ENCODE assay signal across 21 cellular contexts in genomic region chr6:90739802-90740201, GRCh38.
A peak's percentile ranks its signal among the peaks of the same experiment; 100 is the strongest.
DNase-seq lines count a peak whose midpoint lies in the region; ATAC-seq and TF ChIP-seq lines count a peak whose summit lies in the region.
"Had no signal": no experiment of that assay in that cellular context is flagged by ENCODE, and none has a peak within 500 bp of the region (broad histone marks: within the 10 kb centered on the region; RNA-seq: fewer than 3 reads in every experiment).

No MANE protein-coding gene starts in this region.

- H3K27me3 Mint-ChIP-seq in GM23338 (ENCODE audit: insufficient read depth, low read depth, poor library complexity) (no peaks in the 10 kb centered on the region), WTC11 (ENCODE audit: low read depth) (no peaks in the 10 kb centered on the region)
- H3K27me3 Mint-ChIP-seq in activated naive CD8-positive, alpha-beta T cell treated with anti-CD3 and anti-CD28 coated beads, Interleukin-2, amount 50 U/mL, for 24 hours, result peaks cover 8% of the 10 kb centered on the region

- CTCF ChIA-PET in WTC11 (lab: Charles Lee), result interaction anchor here (0.6 to 1.1 kb wide), 2 partner anchors 130 to 145 kb away, joined by 4 read pairs; no protein-coding TSS in a partner anchor

- no peaks in the 10 kb centered on the region for H3K4me1 ChIP-seq in ES-I3 (ENCODE audit: insufficient read depth, low read length)
- no peaks in the 10 kb centered on the region for H3K4me1 ChIP-seq in GM23338 (ENCODE audit: insufficient read depth)
- no peaks in the 10 kb centered on the region for H3K4me1 ChIP-seq in colonic mucosa
- H3K4me1 ChIP-seq: BE2C had no signal

- no peaks in the 10 kb centered on the region for H3K9me2 ChIP-seq in GM23338 (ENCODE audit: insufficient read depth)

- H3K27ac Mint-ChIP-seq in GM23338, result no peak overlapping the region
- no peak overlapping the region for H3K27ac Mint-ChIP-seq in WTC11
- H3K27ac Mint-ChIP-seq in activated naive CD8-positive, alpha-beta T cell treated with anti-CD3 and anti-CD28 coated beads, Interleukin-2, amount 50 U/mL, for 24 hours, result no peak overlapping the region
- H3K27ac Mint-ChIP-seq: CD4-positive, CD25-positive, alpha-beta regulatory T cell; CD8-positive, alpha-beta memory T cell; H9 had no signal

- DNase-seq in GM23338 (ENCODE audit: low spot score) (no peak), WTC11 (ENCODE audit: low spot score) (no peak), epithelial cell of esophagus (ENCODE audit: low read depth) (peak; percentile 53), DMS153 treated with DMSO at 0.1 percent for 48 hours (lab: John Stamatoyannopoulos, UW; ENCODE audit: unreplicated experiment) (no peak), colonic mucosa (no peak), NCI-H510A (lab: John Stamatoyannopoulos, UW) (no peak)
- DNase-seq in activated naive CD8-positive, alpha-beta T cell treated with anti-CD3 and anti-CD28 coated beads, Interleukin-2, amount 50 U/mL, for 24 hours, result no peak
- DNase-seq: ACHN; BE2C; C1 segment of cervical spinal cord; CD4-positive, CD25-positive, alpha-beta regulatory T cell; CD8-positive, alpha-beta memory T cell; DMS 273 treated with DMSO at 0.1 percent for 48 hours; DMS79; GF-D8; GOT3; IMR-90 had no signal

- H3K27ac ChIP-seq in GM23338 (ENCODE audit: low read depth), result no peak overlapping the region
- H3K27ac ChIP-seq in colonic mucosa, result no peak overlapping the region
- H3K27ac ChIP-seq: HL-60 had no signal

- ATAC-seq in GM23338 (no peak; the same call in 2 of the 3 replicates), WTC11 (peak; percentile 28; the same call in 1 of the 2 replicates)
- no peak for ATAC-seq in activated naive CD8-positive, alpha-beta T cell treated with anti-CD3 and anti-CD28 coated beads, Interleukin-2, amount 50 U/mL, for 24 hours
- ATAC-seq: K562 had no signal

- H2AFZ ChIP-seq in GM23338, result peak overlapping the region; percentile 80

- no peak overlapping the region for H3K4me2 ChIP-seq in GM23338

- no peaks in the 10 kb centered on the region for H3F3A ChIP-seq in GM23338 (replicated peaks; ENCODE audit: low read depth)

- H3K9me3 ChIP-seq in ES-I3 (ENCODE audit: control insufficient read depth, insufficient read depth, low read length) (no peaks in the 10 kb centered on the region; the same call in 1 of the 2 replicates), colonic mucosa (no peaks in the 10 kb centered on the region)
- H3K9me3 ChIP-seq: BE2C had no signal

- no peak overlapping the region for H3K4me3 ChIP-seq in GM23338
- no peak overlapping the region for H3K4me3 ChIP-seq in epithelial cell of esophagus (ENCODE audit: low read length)
- H3K4me3 ChIP-seq in colonic mucosa, result no peak overlapping the region
- H3K4me3 ChIP-seq: K562 had no signal

- H3K36me3 Mint-ChIP-seq in GM23338 (ENCODE audit: low read depth) (no peaks in the 10 kb centered on the region; the same call in 2 of the 3 replicates), WTC11 (peaks cover 16% of the 10 kb centered on the region)
- H3K36me3 Mint-ChIP-seq in activated naive CD8-positive, alpha-beta T cell treated with anti-CD3 and anti-CD28 coated beads, Interleukin-2, amount 50 U/mL, for 24 hours (ENCODE audit: low read depth), result no peaks in the 10 kb centered on the region
- H3K36me3 Mint-ChIP-seq: CD4-positive, CD25-positive, alpha-beta regulatory T cell; CD8-positive, alpha-beta memory T cell had no signal

- H3K36me3 ChIP-seq in ES-I3 (ENCODE audit: insufficient read depth, low read length), result no peaks in the 10 kb centered on the region
- H3K36me3 ChIP-seq in GM23338 (ENCODE audit: insufficient read depth), result no peaks in the 10 kb centered on the region
- no peaks in the 10 kb centered on the region for H3K36me3 ChIP-seq in colonic mucosa
- H3K36me3 ChIP-seq: BE2C had no signal

- no peaks in the 10 kb centered on the region for H3K79me2 ChIP-seq in GM23338 (replicated peaks; ENCODE audit: insufficient read depth)

- H4K20me1 ChIP-seq in GM23338 (replicated peaks; ENCODE audit: insufficient read depth), result no peaks in the 10 kb centered on the region

- H3K27me3 ChIP-seq in GM23338 (ENCODE audit: insufficient read depth) (no peaks in the 10 kb centered on the region), colonic mucosa (no peaks in the 10 kb centered on the region)
- H3K27me3 ChIP-seq: BE2C had no signal

- peak overlapping the region; percentile 22; the same call in 1 of the 2 replicates for H3K9ac ChIP-seq in ES-I3 (ENCODE audit: low read depth, low read length)
- no peak overlapping the region for H3K9ac ChIP-seq in colonic mucosa (ENCODE audit: low read depth in 2 of 2, low read length in 2 of 2)

- TF ChIP-seq CTCF in GM23338 (conservative IDR thresholded peaks at IDR 0.05; ENCODE audit: low read depth in 2 of 2), result no peak
- no peak for TF ChIP-seq CTCF in WTC11 (IDR thresholded peaks at IDR 0.05)
- TF ChIP-seq CTCF in epithelial cell of esophagus (IDR thresholded peaks at IDR 0.05; ENCODE audit: insufficient read depth, low read depth, low read length, missing control alignments), result no peak
- no peak for TF ChIP-seq CTCF in colonic mucosa (IDR thresholded peaks at IDR 0.05)

- H3K9me3 Mint-ChIP-seq in GM23338, result peaks cover 4% of the 10 kb centered on the region; the same call in 1 of the 3 replicates
- peaks cover 34% of the 10 kb centered on the region for H3K9me3 Mint-ChIP-seq in WTC11
- H3K9me3 Mint-ChIP-seq in activated naive CD8-positive, alpha-beta T cell treated with anti-CD3 and anti-CD28 coated beads, Interleukin-2, amount 50 U/mL, for 24 hours, result peaks cover 5% of the 10 kb centered on the region

- H3K4me1 Mint-ChIP-seq in GM23338 (peaks cover 13% of the 10 kb centered on the region), WTC11 (peaks cover 25% of the 10 kb centered on the region)
- no peaks in the 10 kb centered on the region for H3K4me1 Mint-ChIP-seq in activated naive CD8-positive, alpha-beta T cell treated with anti-CD3 and anti-CD28 coated beads, Interleukin-2, amount 50 U/mL, for 24 hours
- H3K4me1 Mint-ChIP-seq: CD4-positive, CD25-positive, alpha-beta regulatory T cell; CD8-positive, alpha-beta memory T cell had no signal

- POLR2A ChIA-PET in WTC11 (lab: Charles Lee), result interaction anchor here (1.1 kb wide), 1 partner anchor 10 kb away, joined by 3 read pairs; no protein-coding TSS in a partner anchor

- H3K4me3 Mint-ChIP-seq in GM23338, result no peak overlapping the region
- H3K4me3 Mint-ChIP-seq in WTC11, result no peak overlapping the region
- H3K4me3 Mint-ChIP-seq in activated naive CD8-positive, alpha-beta T cell treated with anti-CD3 and anti-CD28 coated beads, Interleukin-2, amount 50 U/mL, for 24 hours, result no peak overlapping the region
- H3K4me3 Mint-ChIP-seq: CD4-positive, CD25-positive, alpha-beta regulatory T cell; CD8-positive, alpha-beta memory T cell; H9 had no signal

- intact Hi-C loops in colonic mucosa (cut with DNase I), result no loop called here

TF ChIP-seq in WTC11, 78 proteins besides CTCF, POLR2A, EP300 and RAD21 (continues in another document):
- TF ChIP-seq ETV6 (CRISPR knock-in tag; IDR thresholded peaks at IDR 0.05) (no peak), ZNF416 (CRISPR knock-in tag; IDR thresholded peaks at IDR 0.05) (no peak), MXD4 (CRISPR knock-in tag; IDR thresholded peaks at IDR 0.05; ENCODE audit: borderline replicate concordance) (no peak), TCF7 (CRISPR knock-in tag; IDR thresholded peaks at IDR 0.05; ENCODE audit: low read depth) (no peak)
- TF ChIP-seq, protein P1, sequence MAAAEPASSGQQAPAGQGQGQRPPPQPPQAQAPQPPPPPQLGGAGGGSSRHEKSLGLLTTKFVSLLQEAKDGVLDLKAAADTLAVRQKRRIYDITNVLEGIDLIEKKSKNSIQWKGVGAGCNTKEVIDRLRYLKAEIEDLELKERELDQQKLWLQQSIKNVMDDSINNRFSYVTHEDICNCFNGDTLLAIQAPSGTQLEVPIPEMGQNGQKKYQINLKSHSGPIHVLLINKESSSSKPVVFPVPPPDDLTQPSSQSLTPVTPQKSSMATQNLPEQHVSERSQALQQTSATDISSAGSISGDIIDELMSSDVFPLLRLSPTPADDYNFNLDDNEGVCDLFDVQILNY (CRISPR knock-in tag; IDR thresholded peaks at IDR 0.05), result no peak
- TF ChIP-seq, protein P2, sequence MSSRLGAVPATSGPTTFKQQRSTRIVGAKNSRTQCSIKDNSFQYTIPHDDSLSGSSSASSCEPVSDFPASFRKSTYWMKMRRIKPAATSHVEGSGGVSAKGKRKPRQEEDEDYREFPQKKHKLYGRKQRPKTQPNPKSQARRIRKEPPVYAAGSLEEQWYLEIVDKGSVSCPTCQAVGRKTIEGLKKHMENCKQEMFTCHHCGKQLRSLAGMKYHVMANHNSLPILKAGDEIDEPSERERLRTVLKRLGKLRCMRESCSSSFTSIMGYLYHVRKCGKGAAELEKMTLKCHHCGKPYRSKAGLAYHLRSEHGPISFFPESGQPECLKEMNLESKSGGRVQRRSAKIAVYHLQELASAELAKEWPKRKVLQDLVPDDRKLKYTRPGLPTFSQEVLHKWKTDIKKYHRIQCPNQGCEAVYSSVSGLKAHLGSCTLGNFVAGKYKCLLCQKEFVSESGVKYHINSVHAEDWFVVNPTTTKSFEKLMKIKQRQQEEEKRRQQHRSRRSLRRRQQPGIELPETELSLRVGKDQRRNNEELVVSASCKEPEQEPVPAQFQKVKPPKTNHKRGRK (CRISPR knock-in tag; IDR thresholded peaks at IDR 0.05; ENCODE audit: borderline replicate concordance), result no peak
- TF ChIP-seq, protein P3, sequence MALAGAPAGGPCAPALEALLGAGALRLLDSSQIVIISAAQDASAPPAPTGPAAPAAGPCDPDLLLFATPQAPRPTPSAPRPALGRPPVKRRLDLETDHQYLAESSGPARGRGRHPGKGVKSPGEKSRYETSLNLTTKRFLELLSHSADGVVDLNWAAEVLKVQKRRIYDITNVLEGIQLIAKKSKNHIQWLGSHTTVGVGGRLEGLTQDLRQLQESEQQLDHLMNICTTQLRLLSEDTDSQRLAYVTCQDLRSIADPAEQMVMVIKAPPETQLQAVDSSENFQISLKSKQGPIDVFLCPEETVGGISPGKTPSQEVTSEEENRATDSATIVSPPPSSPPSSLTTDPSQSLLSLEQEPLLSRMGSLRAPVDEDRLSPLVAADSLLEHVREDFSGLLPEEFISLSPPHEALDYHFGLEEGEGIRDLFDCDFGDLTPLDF (CRISPR knock-in tag; IDR thresholded peaks at IDR 0.05), result no peak
